In the genomic region with DNA sequence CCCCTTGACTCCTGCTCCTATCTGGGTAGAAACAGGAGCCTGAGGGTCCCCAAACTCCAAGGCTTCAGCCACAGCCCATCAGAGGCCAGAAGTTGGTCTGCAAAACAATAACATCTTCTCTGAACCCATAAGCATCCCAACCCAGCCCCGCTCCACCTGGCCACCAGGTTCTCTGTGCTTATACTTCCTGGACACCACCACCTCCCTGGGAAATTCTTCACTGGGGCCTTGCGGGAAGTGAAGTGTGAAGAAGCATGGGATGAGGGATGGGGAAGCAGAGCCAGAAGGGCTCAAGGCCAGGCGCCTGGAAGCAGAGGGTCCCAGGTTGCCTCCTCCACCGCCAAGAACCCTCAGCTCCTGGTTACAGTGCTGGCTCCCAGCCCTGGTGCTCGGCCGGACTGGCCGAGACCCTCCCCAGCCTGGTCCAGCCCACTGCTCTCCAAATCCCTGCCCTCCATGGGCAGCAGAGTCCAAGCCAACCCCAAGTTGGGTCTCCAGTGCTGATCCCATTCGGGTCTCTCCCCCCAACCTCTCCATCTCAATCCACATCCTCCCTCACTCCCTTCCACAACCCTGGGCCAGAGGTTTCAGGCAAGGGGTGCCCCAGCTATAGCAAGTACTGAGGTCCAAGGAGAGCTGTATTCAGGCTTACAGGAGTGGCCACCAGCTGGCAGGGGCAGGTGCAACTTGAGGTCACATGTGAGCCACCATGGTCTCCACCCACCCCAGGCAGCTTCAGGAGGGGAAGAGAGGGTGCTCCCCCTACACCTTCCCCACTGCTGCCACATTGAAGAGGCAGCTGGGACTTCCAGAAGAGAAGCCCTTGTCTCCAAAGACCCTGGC, we compare ENCODE assay signal across 10 cellular contexts.
DNase-seq lines count a peak whose midpoint lies in the region; ATAC-seq and TF ChIP-seq lines count a peak whose summit lies in the region.
"Had no signal": no experiment of that assay in that cellular context is flagged by ENCODE, and none has a peak within 500 bp of the region (broad histone marks: within the 10 kb centered on the region; RNA-seq: fewer than 3 reads in every experiment).

No MANE protein-coding gene starts in this region.

- intact Hi-C loops in thyroid gland (cut with DNase I): no loop called here

- ATAC-seq in HG03097 (IDR thresholded peaks at IDR 0.05; ENCODE audit: low FRiP score, unreplicated experiment) (no peak), GM18498 (IDR thresholded peaks at IDR 0.05; ENCODE audit: unreplicated experiment) (no peak)

- DNase-seq in NCI-H510A treated with DMSO at 0.1 percent for 48 hours (lab: John Stamatoyannopoulos, UW): peak; percentile 45
- DNase-seq in thyroid gland: peak; percentile 74 to 78
- DNase-seq in activated CD4-positive, alpha-beta T cell treated with anti-CD3 and anti-CD28 coated beads, Interleukin-2, amount 50 U/mL, for 4 hours: no peak
- DNase-seq: dermis blood vessel endothelial cell, retina, T-helper 2 cell had no signal

- H3K27ac ChIP-seq in duodenal mucosa (ENCODE audit: low read depth, low read length) (peak overlapping the region; percentile 84), mucosa of rectum (ENCODE audit: low read depth in 2 of 2, low read length in 2 of 2) (peak overlapping the region; percentile 76 to 86), thyroid gland (peak overlapping the region; percentile 96 to 99 (median 97))

- 18 to 22% methylated on average over 6 to 8 of the region's 8 CpGs for WGBS in thyroid gland, 2 donors

- H3K9me3 ChIP-seq in duodenal mucosa (ENCODE audit: control insufficient read depth in 1 of 2, low read length in 2 of 2): no peaks in the 10 kb centered on the region
- H3K9me3 ChIP-seq in mucosa of rectum (ENCODE audit: control insufficient read depth in 2 of 2, low read length in 2 of 2): no peaks in the 10 kb centered on the region
- H3K9me3 ChIP-seq in thyroid gland: no peaks in the 10 kb centered on the region

- TF ChIP-seq POLR2A in thyroid gland (IDR thresholded peaks at IDR 0.05): peak in 1 of 2 donors; percentile 26

- H3K36me3 ChIP-seq in duodenal mucosa (ENCODE audit: control insufficient read depth in 1 of 2, insufficient read depth in 2 of 2, low read length in 2 of 2): no peaks in the 10 kb centered on the region
- no peaks in the 10 kb centered on the region for H3K36me3 ChIP-seq in mucosa of rectum (ENCODE audit: control insufficient read depth in 2 of 2, insufficient read depth in 2 of 2, low read length in 2 of 2)
- no peaks in the 10 kb centered on the region for H3K36me3 ChIP-seq in thyroid gland

- H3K4me3 ChIP-seq in duodenal mucosa (ENCODE audit: low read depth in 1 of 2, low read length in 2 of 2) (peak overlapping the region; percentile 65 to 72), mucosa of rectum (ENCODE audit: low read length in 2 of 2) (peak overlapping the region; percentile 38 to 75), thyroid gland (replicated peaks in 1 of 3) (peak overlapping the region; percentile 16 to 98 (median 77))

- H3K4me1 ChIP-seq in duodenal mucosa (ENCODE audit: control insufficient read depth in 1 of 2, insufficient read depth in 2 of 2, low read length in 2 of 2) (peaks cover 14 to 31% of the 10 kb centered on the region in 2 donors), mucosa of rectum (ENCODE audit: control insufficient read depth in 2 of 2, insufficient read depth in 2 of 2, low read length in 2 of 2) (peaks cover 12 to 18% of the 10 kb centered on the region in 2 donors), thyroid gland (peaks cover 54 to 58% of the 10 kb centered on the region in 2 donors)

- H3K27me3 ChIP-seq in duodenal mucosa (ENCODE audit: control insufficient read depth in 1 of 2, insufficient read depth in 2 of 2, low read length in 2 of 2) (no peaks in the 10 kb centered on the region), mucosa of rectum (ENCODE audit: control insufficient read depth in 2 of 2, insufficient read depth in 2 of 2, low read length in 2 of 2) (no peaks in the 10 kb centered on the region), thyroid gland (no peaks in the 10 kb centered on the region)

- H3K9ac ChIP-seq in duodenal mucosa (ENCODE audit: low read depth in 1 of 2, low read length in 2 of 2) (peak overlapping the region; percentile 26 to 43), mucosa of rectum (ENCODE audit: low read depth in 1 of 2, low read length in 2 of 2) (peak overlapping the region; percentile 14 to 45)

- no peak for TF ChIP-seq CTCF in thyroid gland (IDR thresholded peaks at IDR 0.05)

Comparison
In these comparisons a context has a peak if more than half of its experiments do, and no peak if none do; other contexts are left out.
1. DNase-seq: peak in NCI-H510A treated with DMSO at 0.1 percent for 48 hours (single experiment) and thyroid gland (2 of 2); none in activated CD4-positive, alpha-beta T cell treated with anti-CD3 and anti-CD28 coated beads, Interleukin-2, amount 50 U/mL, for 4 hours (0 of 2).
2. Peak in every context shown above with its lines, with median percentiles within 50 percentile points of each other: H3K27ac ChIP-seq and H3K4me3 ChIP-seq.